Comparison of ENCODE assay signal across 23 cellular contexts in genomic region chr3:157837341-157837740, GRCh38.
"Had no signal": no experiment of that assay in that cellular context is flagged by ENCODE, and none has a peak within 500 bp of the region (broad histone marks: within the 10 kb centered on the region; RNA-seq: fewer than 3 reads in every experiment).

No MANE protein-coding gene starts in this region.

- H2AFZ ChIP-seq: hepatocyte had no signal

- H3K4me3 ChIP-seq: colonic mucosa, esophagus muscularis mucosa, gastroesophageal sphincter, heart left ventricle, hepatocyte, lung, ovary, psoas muscle, sigmoid colon, stomach, thyroid gland had no signal

- H3K79me2 ChIP-seq: hepatocyte had no signal

- DNase-seq: colonic mucosa; dermis blood vessel endothelial cell; effector memory CD4-positive, alpha-beta T cell; foreskin keratinocyte; heart left ventricle; kidney; natural killer cell; occipital lobe; ovary; posterior cingulate gyrus; psoas muscle; right cardiac atrium; sigmoid colon; stimulated activated CD4-positive, alpha-beta T cell treated with anti-CD3 and anti-CD28 coated beads, Interleukin-2, amount 100 ng/mL, for 24 hours; stimulated activated CD4-positive, alpha-beta T cell treated with anti-CD3 and anti-CD28 coated beads, Interleukin-4, amount 100 ng/mL, for 24 hours; stimulated activated naive CD4-positive, alpha-beta T cell treated with Interleukin-2 at 50 U/mL for 16 hours; stomach; thyroid gland; trophoblast cell had no signal

- H3K27ac ChIP-seq: colonic mucosa, esophagus muscularis mucosa, foreskin keratinocyte, gastroesophageal sphincter, heart left ventricle, hepatocyte, ovary, psoas muscle, sigmoid colon, stomach, thyroid gland had no signal

- H3K27me3 ChIP-seq: colonic mucosa, esophagus muscularis mucosa, foreskin keratinocyte, gastroesophageal sphincter, heart left ventricle, hepatocyte, ovary, sigmoid colon, stomach, thyroid gland had no signal

- H3K36me3 ChIP-seq: colonic mucosa, esophagus muscularis mucosa, gastroesophageal sphincter, heart left ventricle, ovary, sigmoid colon, stomach, thyroid gland had no signal

- H3K4me1 ChIP-seq: colonic mucosa, foreskin keratinocyte, psoas muscle, sigmoid colon, stomach, thyroid gland had no signal

- H3K4me2 ChIP-seq: hepatocyte had no signal

- H3K9me3 ChIP-seq: colonic mucosa, esophagus muscularis mucosa, gastroesophageal sphincter, heart left ventricle, ovary, psoas muscle, sigmoid colon, stomach, thyroid gland had no signal
